Comparison of ENCODE assay signal across 18 cellular contexts in genomic region chrY:7768901-7769300, GRCh38.
DNase-seq lines count a peak whose midpoint lies in the region; ATAC-seq lines count a peak whose summit lies in the region.
"Had no signal": no experiment of that assay in that cellular context is flagged by ENCODE, and none has a peak within 500 bp of the region (broad histone marks: within the 10 kb centered on the region; RNA-seq: fewer than 3 reads in every experiment).

No MANE protein-coding gene starts in this region.

- ATAC-seq in HG02840 (IDR thresholded peaks at IDR 0.05; ENCODE audit: low FRiP score, unreplicated experiment) = no peak

- no peak overlapping the region for H2AK5ac ChIP-seq in trophoblast cell (ENCODE audit: low read length)

- H3K27me3 ChIP-seq in trophoblast cell (ENCODE audit: insufficient read depth, low read length) = no peaks in the 10 kb centered on the region
- H3K27me3 ChIP-seq: BLaER1 had no signal

- H4K91ac ChIP-seq in trophoblast cell (ENCODE audit: low read depth, low read length) = peak overlapping the region; percentile 87

- DNase-seq in Ammon's horn (ENCODE audit: low spot score) (peak; percentile 3), NCI-H69 (lab: John Stamatoyannopoulos, UW) (peak; percentile 28), epithelial cell of prostate (ENCODE audit: low read depth, low spot score) (no peak), trophoblast cell (no peak)
- DNase-seq in activated CD4-positive, alpha-beta T cell treated with anti-CD3 and anti-CD28 coated beads, Interleukin-2, amount 50 U/mL, for 48 hours = no peak
- no peak for DNase-seq in stimulated activated CD4-positive, alpha-beta T cell treated with anti-CD3 and anti-CD28 coated beads, Interleukin-12 subunit alpha, Interleukin-12 subunit beta, amount 100 ng/mL, for 4 hours
- no peak for DNase-seq in effector CD8-positive, alpha-beta T cell (lab: John Stamatoyannopoulos, UW)
- DNase-seq: ACHN; AML-193; CD4-positive, alpha-beta memory T cell; DMS153; DMS79; GF-D8; GM23248 had no signal

- H3K4me2 ChIP-seq in trophoblast cell (ENCODE audit: low read length) = no peak overlapping the region
- H3K4me2 ChIP-seq: BLaER1 had no signal

- peak overlapping the region; percentile 76 for H2BK5ac ChIP-seq in trophoblast cell (ENCODE audit: low read depth, low read length, poor library complexity)

- no peak overlapping the region for H2AFZ ChIP-seq in trophoblast cell (ENCODE audit: insufficient read depth, low read length, poor library complexity)
- H2AFZ ChIP-seq: GM23248 had no signal

- H2BK12ac ChIP-seq in trophoblast cell (ENCODE audit: low read length) = no peak overlapping the region

- peak overlapping the region; percentile 54 for H4K8ac ChIP-seq in trophoblast cell (ENCODE audit: low read depth, low read length)

- no peak overlapping the region for H3K4me3 ChIP-seq in trophoblast cell (ENCODE audit: low read depth, low read length)
- H3K4me3 ChIP-seq: BLaER1, GM23248, HAP-1 had no signal

- peak overlapping the region; percentile 55 for H3K4ac ChIP-seq in trophoblast cell (ENCODE audit: low read depth, low read length)

- H3K18ac ChIP-seq in trophoblast cell (ENCODE audit: low read length) = no peak overlapping the region

- no peak overlapping the region for H3K9ac ChIP-seq in trophoblast cell (ENCODE audit: low read length)
- H3K9ac ChIP-seq: BLaER1, GM23248 had no signal

- peak overlapping the region; percentile 74 for H3K27ac ChIP-seq in epithelial cell of prostate
- H3K27ac ChIP-seq in trophoblast cell (ENCODE audit: low read depth, low read length) = peak overlapping the region; percentile 58
- H3K27ac ChIP-seq: BLaER1, GM23248, HL-60 had no signal

- no peaks in the 10 kb centered on the region for H3K9me3 ChIP-seq in trophoblast cell (ENCODE audit: insufficient read depth, low read depth, low read length)
- H3K9me3 ChIP-seq: BLaER1, HAP-1 had no signal

- H4K12ac ChIP-seq in trophoblast cell (ENCODE audit: low read depth, low read length) = no peak overlapping the region

- peak overlapping the region; percentile 79 for H2BK120ac ChIP-seq in trophoblast cell (ENCODE audit: insufficient read depth, low read length, poor library complexity)

- H3K4me1 ChIP-seq in trophoblast cell (ENCODE audit: control insufficient read depth in 1 of 2, insufficient read depth in 2 of 2, low read length in 2 of 2) = peaks cover 4 to 5% of the 10 kb centered on the region in 2 experiments
- H3K4me1 ChIP-seq: BLaER1, HAP-1 had no signal

- WGBS in trophoblast cell (ENCODE audit: extremely low coverage, insufficient coverage, insufficient read length) = no CpG with 5 or more reads among the region's 1 CpG

- no peaks in the 10 kb centered on the region for H3K36me3 ChIP-seq in trophoblast cell (ENCODE audit: control insufficient read depth in 1 of 2, insufficient read depth in 2 of 2, low read length in 2 of 2)
- H3K36me3 ChIP-seq: BLaER1, HAP-1 had no signal

- no peaks in the 10 kb centered on the region for H3K79me2 ChIP-seq in trophoblast cell (ENCODE audit: control insufficient read depth, insufficient read depth, low read length, poor library complexity)

- peaks cover 9% of the 10 kb centered on the region for H3K79me1 ChIP-seq in trophoblast cell (ENCODE audit: low read length)

- no peak overlapping the region for H3K23ac ChIP-seq in trophoblast cell (ENCODE audit: low read length)

- H3K14ac ChIP-seq in trophoblast cell (ENCODE audit: low read length) = no peak overlapping the region

Comparison
In these comparisons a context has a peak if more than half of its experiments do, and no peak if none do; other contexts are left out.
1. DNase-seq: peak in Ammon's horn (single experiment) and NCI-H69 (single experiment); none in epithelial cell of prostate (single experiment), trophoblast cell (0 of 2), activated CD4-positive, alpha-beta T cell treated with anti-CD3 and anti-CD28 coated beads, Interleukin-2, amount 50 U/mL, for 48 hours (0 of 2), stimulated activated CD4-positive, alpha-beta T cell treated with anti-CD3 and anti-CD28 coated beads, Interleukin-12 subunit alpha, Interleukin-12 subunit beta, amount 100 ng/mL, for 4 hours (single experiment) and effector CD8-positive, alpha-beta T cell (single experiment).